ENCODE assay signal across 18 cellular contexts in genomic region chr11:119297938-119298337, GRCh38. TPM values are rescaled to one million over a fixed set of nuclear protein-coding genes. Genes with fewer than 3 reads are reported as not detected.
DNase-seq lines count a peak whose midpoint lies in the region; ATAC-seq, FAIRE-seq and TF ChIP-seq lines count a peak whose summit lies in the region.
"Had no signal": no experiment of that assay in that cellular context is flagged by ENCODE, and none has a peak within 500 bp of the region (broad histone marks: within the 10 kb centered on the region; RNA-seq: fewer than 3 reads in every experiment).

No MANE protein-coding gene starts in this region.

- TF ChIP-seq CTCF in liver (IDR thresholded peaks at IDR 0.05; ENCODE audit: low read depth, low read length, missing input control) (no peak), HepG2 (CRISPR knock-in tag; IDR thresholded peaks at IDR 0.05) (no peak), spleen (IDR thresholded peaks at IDR 0.05 in 8 of 11, conservative IDR thresholded peaks at IDR 0.05 in 3 of 11) (no peak)

- TF ChIP-seq EP300 in HepG2 (IDR thresholded peaks at IDR 0.05; ENCODE audit: low read depth in 2 of 2, low read length in 2 of 2), result no peak
- no peak for TF ChIP-seq EP300 in HepG2 (CRISPR knock-in tag; IDR thresholded peaks at IDR 0.05; ENCODE audit: borderline replicate concordance)

- intact Hi-C loops in HepG2 (cut with micrococcal nuclease; ENCODE audit: unreplicated experiment), result no loop called here
- intact Hi-C loops in spleen (cut with DNase I; ENCODE audit: low total_unique reads), result no loop called here

- H3K36me3 ChIP-seq in liver (ENCODE audit: control insufficient read depth in 4 of 4, insufficient read depth in 3 of 4, low read depth in 1 of 4, low read length in 3 of 4) (peaks cover 0 to 29% (median 11%) of the 10 kb centered on the region in 4 donors), HepG2 (replicated peaks in 1 of 2; ENCODE audit: control insufficient read depth in 1 of 2, insufficient read depth in 2 of 2, low read length in 2 of 2) (peaks cover 15 to 45% of the 10 kb centered on the region in 2 experiments), spleen (peaks cover 3 to 100% (median 59%) of the 10 kb centered on the region in 6 donors)

- no peak overlapping the region for H2AFZ ChIP-seq in HepG2 (ENCODE audit: low read length)

- no peak overlapping the region for H3K4me2 ChIP-seq in HepG2 (ENCODE audit: low read depth, low read length)
- H3K4me2 ChIP-seq: KMS-11 had no signal

- ATAC-seq in HepG2 (no peak), HG02588 (IDR thresholded peaks at IDR 0.05; ENCODE audit: unreplicated experiment) (no peak)
- ATAC-seq: PC-3 had no signal

- FAIRE-seq in HepG2 (lab: Jason Lieb, UNC), result no peak
- FAIRE-seq: H54 had no signal

- H3K27me3 ChIP-seq in liver (ENCODE audit: control insufficient read depth in 4 of 4, insufficient read depth in 4 of 4, low read length in 3 of 4) (no peaks in the 10 kb centered on the region), HepG2 (ENCODE audit: control insufficient read depth in 1 of 2, insufficient read depth in 2 of 2, low read length in 2 of 2) (no peaks in the 10 kb centered on the region), spleen (replicated peaks in 1 of 7) (no peaks in the 10 kb centered on the region)

- H3K79me2 ChIP-seq in HepG2 (ENCODE audit: insufficient read depth, low read length), result no peaks in the 10 kb centered on the region

- WGBS in liver, result 27% methylated on average over 3 of the region's 3 CpGs
- 81% methylated on average over 3 of the region's 3 CpGs for WGBS in HepG2 (ENCODE audit: low lambda C conversion rate)
- 74 to 89% (median 85%) methylated on average over 3 of the region's 3 CpGs for WGBS in spleen, 5 donors

- no peaks in the 10 kb centered on the region for H4K20me1 ChIP-seq in HepG2 (ENCODE audit: insufficient read depth, low read length)

- TF ChIP-seq POLR2A in HepG2 (IDR thresholded peaks at IDR 0.05; ENCODE audit: insufficient read depth in 1 of 2, low read depth in 2 of 2, low read length in 2 of 2) (no peak), spleen (IDR thresholded peaks at IDR 0.05) (no peak)

- H3K9me3 ChIP-seq in liver (ENCODE audit: control insufficient read depth in 4 of 4, low read length in 3 of 4), result no peaks in the 10 kb centered on the region
- no peaks in the 10 kb centered on the region for H3K9me3 ChIP-seq in HepG2 (ENCODE audit: low read length)
- H3K9me3 ChIP-seq in spleen, result no peaks in the 10 kb centered on the region

- no TSS peak for BruUV-seq in HepG2 (replicated peaks; lab: Mats Ljungman, UMichigan)

- H3K4me3 ChIP-seq in liver (ENCODE audit: low read depth in 1 of 3, low read length in 3 of 3) (no peak overlapping the region), HepG2 (replicated peaks in 1 of 3; ENCODE audit: insufficient read depth in 1 of 3, low read depth in 2 of 3, low read length in 3 of 3) (no peak overlapping the region), spleen (no peak overlapping the region)

- in situ Hi-C loops in HepG2 (cut with HindIII; ENCODE audit: extremely low pct_ligation_motif_present, low pct_unique_long_range_greater_than_20kb), result no loop called here

- H3K4me1 ChIP-seq in liver (ENCODE audit: control insufficient read depth in 4 of 4, insufficient read depth in 4 of 4, low read length in 3 of 4) (peaks cover 3 to 19% (median 16%) of the 10 kb centered on the region in 4 donors), HepG2 (ENCODE audit: insufficient read depth, low read length) (no peaks in the 10 kb centered on the region), spleen (no peaks in the 10 kb centered on the region)

- TF ChIP-seq RAD21 in liver (IDR thresholded peaks at IDR 0.05) (no peak), HepG2 (CRISPR knock-in tag; IDR thresholded peaks at IDR 0.05) (no peak)

- DNase-seq in HepG2 (ENCODE audit: low spot score) (no peak), kidney glomerular epithelial cell (lab: John Stamatoyannopoulos, UW) (peak; percentile 5), renal cortical epithelial cell (ENCODE audit: low read depth) (peak; percentile 36), SIG-M5 treated with dmso at 0.1 percent for 504 hours (lab: John Stamatoyannopoulos, UW; ENCODE audit: unreplicated experiment) (no peak), spleen (no peak)
- DNase-seq: COR-L47, DMS153, HFFc6, NCI-H1436, NCI-H2081, NCI-H510A treated with DMSO at 0.1 percent for 48 hours, NCI-H82, PC-3 had no signal

- POLR2A ChIA-PET in HepG2 (lab: Yijun Ruan, JAX), result no interaction called here

- H3K27ac ChIP-seq in liver (ENCODE audit: low read depth in 1 of 2, low read length in 2 of 2), result peak overlapping the region in 1 of 2 donors; percentile 51
- H3K27ac ChIP-seq in HepG2 (ENCODE audit: extremely low read length, insufficient read depth, low read length), result no peak overlapping the region
- no peak overlapping the region for H3K27ac ChIP-seq in spleen
- H3K27ac ChIP-seq: KMS-11 had no signal

- H3K9ac ChIP-seq in liver (ENCODE audit: low read depth in 1 of 2, low read length in 2 of 2) (no peak overlapping the region), HepG2 (ENCODE audit: insufficient read depth, low read depth, low read length) (no peak overlapping the region)
- H3K9ac ChIP-seq: KMS-11 had no signal

- CTCF ChIA-PET in HepG2 (lab: Yijun Ruan, JAX; ENCODE audit: low intra/inter-chr PET ratio, low total read pairs), result no interaction called here

RNA-seq across cellular contexts. Expression of gene MCAM, which starts 19.0 kb away (rescaled TPM):
- 10 to 100 TPM in 1 of 2 donors, 1 to 10 TPM in 1; 8.4 to 49.6 TPM for total RNA-seq in liver
- 10 to 100 TPM in 1 of 2 donors, 1 to 10 TPM in 1; 2.2 to 10.3 TPM for polyA plus RNA-seq in liver
- 5.9 and 15.2 TPM in 2 replicates for total RNA-seq in HepG2 (2016; rRNA removed; fragmentation: Illumina TruSeq; extraction: Trizol)
- total RNA-seq in HepG2 (2016; cell fraction: cytosol; rRNA removed; fragmentation: Illumina TruSeq; extraction: Trizol; ENCODE audit: low read depth), result 0.97 and 1.4 TPM in 2 replicates
- total RNA-seq in HepG2 (2016; cell fraction: insoluble cytoplasmic fraction; rRNA removed; fragmentation: Illumina TruSeq; extraction: Trizol), result 5.2 and 13.8 TPM in 2 replicates
- 2.5 and 3.3 TPM in 2 replicates for total RNA-seq in HepG2 (2016; cell fraction: membrane; rRNA removed; fragmentation: Illumina TruSeq; extraction: Trizol)
- total RNA-seq in HepG2 (2016; cell fraction: nucleus; rRNA removed; fragmentation: Illumina TruSeq; extraction: Trizol), result 13.7 and 14.4 TPM in 2 replicates
- polyA plus RNA-seq in HepG2 (2011; rRNA removed), result 12.1 and 18.6 TPM in 2 replicates
- polyA plus RNA-seq in HepG2 (2011; cell fraction: cytosol; rRNA removed), result 33.4 and 50.2 TPM in 2 replicates
- 24.8 and 27.5 TPM in 2 replicates for polyA plus RNA-seq in HepG2 (2011; cell fraction: nucleus; rRNA removed)
- polyA plus RNA-seq in HepG2 (2012), result 4.0 and 15.6 TPM in 2 replicates
- polyA plus RNA-seq in HepG2 (2016; cell fraction: cytosol; fragmentation: Illumina TruSeq; extraction: Trizol; ENCODE audit: low read depth), result 0.68 and 0.83 TPM in 2 replicates
- 3.9 and 5.4 TPM in 2 replicates for polyA plus RNA-seq in HepG2 (2016; cell fraction: insoluble cytoplasmic fraction; fragmentation: Illumina TruSeq; extraction: Trizol; ENCODE audit: low read depth)
- polyA plus RNA-seq in HepG2 (2016; cell fraction: membrane; fragmentation: Illumina TruSeq; extraction: Trizol; ENCODE audit: low read depth), result 1.1 and 2.3 TPM in 2 replicates
- polyA plus RNA-seq in HepG2 (2016; cell fraction: nucleus; fragmentation: Illumina TruSeq; extraction: Trizol; ENCODE audit: insufficient read depth, low read depth), result 18.8 and 20.4 TPM in 2 replicates
- polyA minus RNA-seq in HepG2 (2011; rRNA and poly(A)+ RNA removed; ENCODE audit: low replicate concordance), result 29.9 and 104 TPM in 2 replicates
- 14.3 and 15.4 TPM in 2 replicates for polyA minus RNA-seq in HepG2 (2011; cell fraction: cytosol; rRNA and poly(A)+ RNA removed)
- 13.8 and 15.8 TPM in 2 replicates for polyA minus RNA-seq in HepG2 (2011; cell fraction: nucleus; rRNA and poly(A)+ RNA removed)
- total RNA-seq in renal cortical epithelial cell, result 559 and 965 TPM in 2 replicates
- 100 to 1,000 TPM in 4 of 7 donors, 10 to 100 TPM in 3; 24.2 to 612 (median 139) TPM for total RNA-seq in spleen
- polyA plus RNA-seq in spleen, result 10 to 100 TPM; 10.3 to 19.3 (median 12.2) TPM

RNA-seq across cellular contexts. Expression of gene RNF26, which starts 36.4 kb away (rescaled TPM):
- total RNA-seq in liver, result 1 to 10 TPM; 6.3 to 9.2 TPM
- 10 to 100 TPM; 13.0 to 19.1 TPM for polyA plus RNA-seq in liver
- total RNA-seq in HepG2 (2016; rRNA removed; fragmentation: Illumina TruSeq; extraction: Trizol), result 11.9 and 20.8 TPM in 2 replicates
- total RNA-seq in HepG2 (2016; cell fraction: cytosol; rRNA removed; fragmentation: Illumina TruSeq; extraction: Trizol; ENCODE audit: low read depth), result 5.1 and 5.5 TPM in 2 replicates
- total RNA-seq in HepG2 (2016; cell fraction: insoluble cytoplasmic fraction; rRNA removed; fragmentation: Illumina TruSeq; extraction: Trizol), result 11.0 and 17.9 TPM in 2 replicates
- 25.7 and 27.9 TPM in 2 replicates for total RNA-seq in HepG2 (2016; cell fraction: membrane; rRNA removed; fragmentation: Illumina TruSeq; extraction: Trizol)
- 16.9 and 17.9 TPM in 2 replicates for total RNA-seq in HepG2 (2016; cell fraction: nucleus; rRNA removed; fragmentation: Illumina TruSeq; extraction: Trizol)
- polyA plus RNA-seq in HepG2 (2011; rRNA removed), result 26.3 and 28.8 TPM in 2 replicates
- 33.9 and 41.8 TPM in 2 replicates for polyA plus RNA-seq in HepG2 (2011; cell fraction: cytosol; rRNA removed)
- polyA plus RNA-seq in HepG2 (2011; cell fraction: nucleus; rRNA removed), result 21.0 and 21.5 TPM in 2 replicates
- 29.6 and 32.1 TPM in 2 replicates for polyA plus RNA-seq in HepG2 (2012)
- 16.4 and 19.4 TPM in 2 replicates for polyA plus RNA-seq in HepG2 (2016; cell fraction: cytosol; fragmentation: Illumina TruSeq; extraction: Trizol; ENCODE audit: low read depth)
- 51.2 and 62.2 TPM in 2 replicates for polyA plus RNA-seq in HepG2 (2016; cell fraction: insoluble cytoplasmic fraction; fragmentation: Illumina TruSeq; extraction: Trizol; ENCODE audit: low read depth)
- polyA plus RNA-seq in HepG2 (2016; cell fraction: membrane; fragmentation: Illumina TruSeq; extraction: Trizol; ENCODE audit: low read depth), result 61.9 and 66.3 TPM in 2 replicates
- polyA plus RNA-seq in HepG2 (2016; cell fraction: nucleus; fragmentation: Illumina TruSeq; extraction: Trizol; ENCODE audit: insufficient read depth, low read depth), result 50.4 and 51.8 TPM in 2 replicates
- polyA minus RNA-seq in HepG2 (2011; rRNA and poly(A)+ RNA removed; ENCODE audit: low replicate concordance), result 92.7 and 163 TPM in 2 replicates
- polyA minus RNA-seq in HepG2 (2011; cell fraction: cytosol; rRNA and poly(A)+ RNA removed), result 34.6 and 35.6 TPM in 2 replicates
- polyA minus RNA-seq in HepG2 (2011; cell fraction: nucleus; rRNA and poly(A)+ RNA removed), result 16.9 and 21.8 TPM in 2 replicates
- 3.0 and 16.3 TPM in 2 replicates for total RNA-seq in renal cortical epithelial cell
- total RNA-seq in spleen, result 10 to 100 TPM; 13.6 to 18.2 (median 16.5) TPM
- 10 to 100 TPM in 2 of 3 donors, 1 to 10 TPM in 1; 8.6 to 13.2 (median 10.0) TPM for polyA plus RNA-seq in spleen

RNA-seq across cellular contexts. Expression of gene C1QTNF5, which starts 42.7 kb away (rescaled TPM):
- 1 to 10 TPM; 2.2 to 4.4 TPM for total RNA-seq in liver
- polyA plus RNA-seq in liver, result 1 to 10 TPM; 1.9 to 6.4 TPM
- 0.77 and 1.2 TPM in 2 replicates for total RNA-seq in HepG2 (2016; rRNA removed; fragmentation: Illumina TruSeq; extraction: Trizol)
- total RNA-seq in HepG2 (2016; cell fraction: cytosol; rRNA removed; fragmentation: Illumina TruSeq; extraction: Trizol; ENCODE audit: low read depth), result 0.26 and 0.40 TPM in 2 replicates
- 0.76 and 0.78 TPM in 2 replicates for total RNA-seq in HepG2 (2016; cell fraction: insoluble cytoplasmic fraction; rRNA removed; fragmentation: Illumina TruSeq; extraction: Trizol)
- total RNA-seq in HepG2 (2016; cell fraction: membrane; rRNA removed; fragmentation: Illumina TruSeq; extraction: Trizol), result 0.28 and 0.45 TPM in 2 replicates
- total RNA-seq in HepG2 (2016; cell fraction: nucleus; rRNA removed; fragmentation: Illumina TruSeq; extraction: Trizol), result 0.47 and 0.91 TPM in 2 replicates
- polyA plus RNA-seq in HepG2 (2011; rRNA removed), result 0.86 TPM in 2 replicates
- 0.91 and 1.1 TPM in 2 replicates for polyA plus RNA-seq in HepG2 (2011; cell fraction: cytosol; rRNA removed)
- polyA plus RNA-seq in HepG2 (2011; cell fraction: nucleus; rRNA removed), result 0.96 and 1.1 TPM in 2 replicates
- 0.19 and 0.53 TPM in 2 replicates for polyA plus RNA-seq in HepG2 (2012)
- 0.25 and 0.45 TPM in 2 replicates for polyA plus RNA-seq in HepG2 (2016; cell fraction: cytosol; fragmentation: Illumina TruSeq; extraction: Trizol; ENCODE audit: low read depth)
- 0.39 and 0.53 TPM in 2 replicates for polyA plus RNA-seq in HepG2 (2016; cell fraction: insoluble cytoplasmic fraction; fragmentation: Illumina TruSeq; extraction: Trizol; ENCODE audit: low read depth)
- 0.16 and 0.49 TPM in 2 replicates for polyA plus RNA-seq in HepG2 (2016; cell fraction: membrane; fragmentation: Illumina TruSeq; extraction: Trizol; ENCODE audit: low read depth)
- 1.1 and 1.6 TPM in 2 replicates for polyA plus RNA-seq in HepG2 (2016; cell fraction: nucleus; fragmentation: Illumina TruSeq; extraction: Trizol; ENCODE audit: insufficient read depth, low read depth)
- polyA minus RNA-seq in HepG2 (2011; rRNA and poly(A)+ RNA removed; ENCODE audit: low replicate concordance), result 0.94 TPM in 1 of 2 replicates, not detected in the other
- polyA minus RNA-seq in HepG2 (2011; cell fraction: cytosol; rRNA and poly(A)+ RNA removed), result not detected in 2 replicates
- polyA minus RNA-seq in HepG2 (2011; cell fraction: nucleus; rRNA and poly(A)+ RNA removed), result not detected in 2 replicates
- total RNA-seq in renal cortical epithelial cell, result 5.6 and 15.7 TPM in 2 replicates
- 10 to 100 TPM; 21.3 to 55.0 (median 35.8) TPM for total RNA-seq in spleen
- 10 to 100 TPM; 10.3 to 29.0 (median 20.2) TPM for polyA plus RNA-seq in spleen

RNA-seq across cellular contexts. Expression of gene MFRP, which starts 48.6 kb away (rescaled TPM):
- not detected for total RNA-seq in liver
- not detected for polyA plus RNA-seq in liver
- total RNA-seq in HepG2 (2016; rRNA removed; fragmentation: Illumina TruSeq; extraction: Trizol), result not detected in 2 replicates
- total RNA-seq in HepG2 (2016; cell fraction: cytosol; rRNA removed; fragmentation: Illumina TruSeq; extraction: Trizol; ENCODE audit: low read depth), result not detected in 2 replicates
- not detected in 2 replicates for total RNA-seq in HepG2 (2016; cell fraction: insoluble cytoplasmic fraction; rRNA removed; fragmentation: Illumina TruSeq; extraction: Trizol)
- total RNA-seq in HepG2 (2016; cell fraction: membrane; rRNA removed; fragmentation: Illumina TruSeq; extraction: Trizol), result not detected in 2 replicates
- not detected in 2 replicates for total RNA-seq in HepG2 (2016; cell fraction: nucleus; rRNA removed; fragmentation: Illumina TruSeq; extraction: Trizol)
- not detected in 2 replicates for polyA plus RNA-seq in HepG2 (2011; rRNA removed)
- polyA plus RNA-seq in HepG2 (2011; cell fraction: cytosol; rRNA removed), result not detected in 2 replicates
- polyA plus RNA-seq in HepG2 (2011; cell fraction: nucleus; rRNA removed), result not detected in 2 replicates
- polyA plus RNA-seq in HepG2 (2012), result not detected in 2 replicates
- polyA plus RNA-seq in HepG2 (2016; cell fraction: cytosol; fragmentation: Illumina TruSeq; extraction: Trizol; ENCODE audit: low read depth), result not detected in 2 replicates
- not detected in 2 replicates for polyA plus RNA-seq in HepG2 (2016; cell fraction: insoluble cytoplasmic fraction; fragmentation: Illumina TruSeq; extraction: Trizol; ENCODE audit: low read depth)
- polyA plus RNA-seq in HepG2 (2016; cell fraction: membrane; fragmentation: Illumina TruSeq; extraction: Trizol; ENCODE audit: low read depth), result not detected in 2 replicates
- polyA plus RNA-seq in HepG2 (2016; cell fraction: nucleus; fragmentation: Illumina TruSeq; extraction: Trizol; ENCODE audit: insufficient read depth, low read depth), result not detected in 2 replicates
- polyA minus RNA-seq in HepG2 (2011; rRNA and poly(A)+ RNA removed; ENCODE audit: low replicate concordance), result not detected in 2 replicates
- polyA minus RNA-seq in HepG2 (2011; cell fraction: cytosol; rRNA and poly(A)+ RNA removed), result not detected in 2 replicates
- not detected in 2 replicates for polyA minus RNA-seq in HepG2 (2011; cell fraction: nucleus; rRNA and poly(A)+ RNA removed)
- not detected in 2 replicates for total RNA-seq in renal cortical epithelial cell
- under 1 TPM in 1 of 7 donors, not detected in 6; 0.16 TPM for total RNA-seq in spleen
- under 1 TPM; 0.02 to 0.03 (median 0.02) TPM for polyA plus RNA-seq in spleen
- total RNA-seq: HFFc6, M059J, PC-3 had no signal

Comparison
In these comparisons a context has a peak if more than half of its experiments do, and no peak if none do; other contexts are left out.
1. DNase-seq: peak in kidney glomerular epithelial cell (single experiment) and renal cortical epithelial cell (single experiment); none in HepG2 (single experiment), SIG-M5 treated with dmso at 0.1 percent for 504 hours (single experiment) and spleen (single experiment).